19 cellular contexts compared by ENCODE assay signal in genomic region chr2:150698016-150698661, GRCh38.
DNase-seq lines count a peak whose midpoint lies in the region; ATAC-seq and TF ChIP-seq lines count a peak whose summit lies in the region.
"Had no signal": no experiment of that assay in that cellular context is flagged by ENCODE, and none has a peak within 500 bp of the region (broad histone marks: within the 10 kb centered on the region; RNA-seq: fewer than 3 reads in every experiment).

No MANE protein-coding gene starts in this region.

- H3K79me2 ChIP-seq in ACC112 (ENCODE audit: control insufficient read depth, insufficient read depth, low read length, unreplicated experiment), result no peaks in the 10 kb centered on the region

- H3K4me1 Mint-ChIP-seq in HFFc6 (ENCODE audit: low read depth) (peaks cover 36% of the 10 kb centered on the region), neural crest cell (peaks cover 7% of the 10 kb centered on the region)
- no peaks in the 10 kb centered on the region for H3K4me1 Mint-ChIP-seq in activated T-cell treated with anti-CD3 and anti-CD28 coated beads, Interleukin-2, amount 50 U/mL, for 72 hours (ENCODE audit: low read depth)
- H3K4me1 Mint-ChIP-seq: nephron had no signal

- H3K4me1 ChIP-seq in ACC112 (ENCODE audit: control insufficient read depth, insufficient read depth, low read length, unreplicated experiment), result peaks cover 23% of the 10 kb centered on the region
- H3K4me1 ChIP-seq: colonic mucosa, SJCRH30, upper lobe of right lung had no signal

- peak overlapping the region; percentile 31 for H2AFZ ChIP-seq in ACC112 (ENCODE audit: low read length, unreplicated experiment)

- TF ChIP-seq CTCF in HFFc6 (IDR thresholded peaks at IDR 0.05), result no peak
- no peak for TF ChIP-seq CTCF in neural crest cell (conservative IDR thresholded peaks at IDR 0.05)

- H3K27ac Mint-ChIP-seq in HFFc6 (peak overlapping the region; percentile 88), neural crest cell (ENCODE audit: unreplicated experiment) (peak overlapping the region; percentile 52)
- H3K27ac Mint-ChIP-seq in activated T-cell treated with anti-CD3 and anti-CD28 coated beads, Interleukin-2, amount 50 U/mL, for 72 hours, result no peak overlapping the region
- H3K27ac Mint-ChIP-seq: activated naive CD8-positive, alpha-beta T cell had no signal

- no peaks in the 10 kb centered on the region for H3K27me3 ChIP-seq in ACC112 (ENCODE audit: insufficient read depth, low read length)
- H3K27me3 ChIP-seq: colonic mucosa, SJCRH30, upper lobe of right lung had no signal

- H3K9me3 Mint-ChIP-seq in HFFc6 (no peaks in the 10 kb centered on the region), neural crest cell (peaks cover 9% of the 10 kb centered on the region)
- H3K9me3 Mint-ChIP-seq in activated T-cell treated with anti-CD3 and anti-CD28 coated beads, Interleukin-2, amount 50 U/mL, for 72 hours, result peaks cover 0 to 2% of the 10 kb centered on the region in 2 donors

- no peak for ATAC-seq in activated T-cell treated with anti-CD3 and anti-CD28 coated beads, Interleukin-2, amount 50 U/mL, for 72 hours (replicated peaks in 1 of 2)
- ATAC-seq: left colon, upper lobe of right lung had no signal

- H3K27ac ChIP-seq in ACC112 (ENCODE audit: low read depth, low read length) (peak overlapping the region; percentile 87), epithelial cell of prostate (peak overlapping the region; percentile 18), substantia nigra (ENCODE audit: low read depth, low read length, poor library complexity, severe bottlenecking) (no peak overlapping the region)
- H3K27ac ChIP-seq: colonic mucosa, SJCRH30, upper lobe of right lung, VCaP had no signal

- H3K4me3 ChIP-seq in ACC112 (ENCODE audit: low read depth, low read length), result peak overlapping the region; percentile 14; the same call in 1 of the 2 replicates
- H3K4me3 ChIP-seq: colonic mucosa, SJCRH30, upper lobe of right lung had no signal

- H3K4me3 Mint-ChIP-seq in HFFc6, result peak overlapping the region; percentile 46
- no peak overlapping the region for H3K4me3 Mint-ChIP-seq in neural crest cell
- no peak overlapping the region for H3K4me3 Mint-ChIP-seq in activated T-cell treated with anti-CD3 and anti-CD28 coated beads, Interleukin-2, amount 50 U/mL, for 72 hours
- H3K4me3 Mint-ChIP-seq: activated naive CD8-positive, alpha-beta T cell; nephron had no signal

- no peaks in the 10 kb centered on the region; the same call in 1 of the 2 replicates for H3K27me3 Mint-ChIP-seq in HFFc6 (ENCODE audit: insufficient read depth)
- no peaks in the 10 kb centered on the region for H3K27me3 Mint-ChIP-seq in neural crest cell (ENCODE audit: low read depth)
- H3K27me3 Mint-ChIP-seq in activated T-cell treated with anti-CD3 and anti-CD28 coated beads, Interleukin-2, amount 50 U/mL, for 72 hours (ENCODE audit: low read depth), result no peaks in the 10 kb centered on the region
- H3K27me3 Mint-ChIP-seq: activated naive CD8-positive, alpha-beta T cell had no signal

- H3K36me3 Mint-ChIP-seq in HFFc6 (ENCODE audit: low read depth) (no peaks in the 10 kb centered on the region), neural crest cell (ENCODE audit: low read depth) (peaks cover 3% of the 10 kb centered on the region)
- no peaks in the 10 kb centered on the region for H3K36me3 Mint-ChIP-seq in activated T-cell treated with anti-CD3 and anti-CD28 coated beads, Interleukin-2, amount 50 U/mL, for 72 hours (ENCODE audit: insufficient read depth in 2 of 2)
- H3K36me3 Mint-ChIP-seq: activated naive CD8-positive, alpha-beta T cell had no signal

- H3K36me3 ChIP-seq in ACC112 (ENCODE audit: insufficient read depth, low read length), result no peaks in the 10 kb centered on the region
- H3K36me3 ChIP-seq: colonic mucosa, SJCRH30, upper lobe of right lung had no signal

- DNase-seq in HFFc6 (peak; percentile 32), epithelial cell of prostate (ENCODE audit: low read depth, low spot score) (no peak), neural crest cell (ENCODE audit: low read depth, low spot score) (no peak), NCI-H1694 treated with DMSO at 0.1 percent for 48 hours (lab: John Stamatoyannopoulos, UW) (no peak), substantia nigra (lab: John Stamatoyannopoulos, UW) (no peak), NCI-H187 treated with DMSO at 0.1 percent for 48 hours (lab: John Stamatoyannopoulos, UW) (no peak)
- DNase-seq in activated T-cell treated with anti-CD3 and anti-CD28 coated beads, Interleukin-2, amount 50 U/mL, for 72 hours, result no peak
- DNase-seq: colonic mucosa; DMS 273 treated with DMSO at 0.1 percent for 48 hours; Kasumi-1; left colon; NCI-H2081; SJCRH30; stimulated activated CD4-positive, alpha-beta T cell treated with anti-CD3 and anti-CD28 coated beads, Interleukin-15, amount 100 ng/mL, for 24 hours; upper lobe of right lung had no signal
